ENCODE assay signal across 13 cellular contexts in genomic region chr7:44156453-44157010, GRCh38. TPM values are rescaled to one million over a fixed set of nuclear protein-coding genes. Genes with fewer than 3 reads are reported as not detected.
DNase-seq lines count a peak whose midpoint lies in the region; ATAC-seq and TF ChIP-seq lines count a peak whose summit lies in the region.
"Had no signal": no experiment of that assay in that cellular context is flagged by ENCODE, and none has a peak within 500 bp of the region (broad histone marks: within the 10 kb centered on the region; RNA-seq: fewer than 3 reads in every experiment).

No MANE protein-coding gene starts in this region.

- no peak for ATAC-seq in activated B cell treated with CpG ODN at 0.5 μM for 24 hours (ENCODE audit: low read depth)
- no peak for ATAC-seq in left lobe of liver
- ATAC-seq in sciatic nerve, result no peak
- ATAC-seq in HG02763 (IDR thresholded peaks at IDR 0.05; ENCODE audit: unreplicated experiment), result no peak

- POLR2A ChIA-PET in activated B cell treated with CpG ODN at 0.5 μM for 24 hours (lab: Charles Lee), result no interaction called here

- intact Hi-C loops in activated B cell treated with CpG ODN at 0.5 μM for 24 hours (cut with micrococcal nuclease) (no loop called here), sciatic nerve (cut with DNase I) (no loop called here)

- H3K36me3 Mint-ChIP-seq in activated B cell treated with CpG ODN at 0.5 μM for 24 hours (ENCODE audit: low read depth), result no peaks in the 10 kb centered on the region
- H3K36me3 Mint-ChIP-seq: CD4-positive, CD25-positive, alpha-beta regulatory T cell had no signal

- CTCF ChIA-PET in activated B cell treated with CpG ODN at 0.5 μM for 24 hours (lab: Charles Lee), result no interaction called here

- H3K4me3 Mint-ChIP-seq in activated B cell treated with CpG ODN at 0.5 μM for 24 hours, result no peak overlapping the region
- H3K4me3 Mint-ChIP-seq: CD4-positive, CD25-positive, alpha-beta regulatory T cell had no signal

- no peak overlapping the region for H3K27ac Mint-ChIP-seq in activated B cell treated with CpG ODN at 0.5 μM for 24 hours
- H3K27ac Mint-ChIP-seq: CD4-positive, CD25-positive, alpha-beta regulatory T cell had no signal

- DNase-seq in activated effector memory CD4-positive, alpha-beta T cell treated with anti-CD3 and anti-CD28 coated beads, Interleukin-2, amount 50 U/mL, for 16 hours, result peak; percentile 53
- no peak for DNase-seq in activated effector memory CD4-positive, alpha-beta T cell treated with Interleukin-2 at 50 U/mL for 16 hours
- DNase-seq in activated B cell treated with CpG ODN at 0.5 μM for 24 hours, result peak; percentile 6
- DNase-seq in left lobe of liver (ENCODE audit: low spot score), result peak; percentile 37
- DNase-seq in sciatic nerve (ENCODE audit: low spot score), result peak; percentile 30
- no peak for DNase-seq in HUDEP-2 (lab: John Stamatoyannopoulos, UW; ENCODE audit: unreplicated experiment in 76 of 76)
- DNase-seq: ACHN; CD4-positive, CD25-positive, alpha-beta regulatory T cell; DMS53; GF-D8 had no signal

- H3K9me3 Mint-ChIP-seq in activated B cell treated with CpG ODN at 0.5 μM for 24 hours, result no peaks in the 10 kb centered on the region

- no peaks in the 10 kb centered on the region for H3K4me1 Mint-ChIP-seq in activated B cell treated with CpG ODN at 0.5 μM for 24 hours
- H3K4me1 Mint-ChIP-seq: CD4-positive, CD25-positive, alpha-beta regulatory T cell had no signal

- H3K27me3 Mint-ChIP-seq in activated B cell treated with CpG ODN at 0.5 μM for 24 hours, result no peaks in the 10 kb centered on the region
- H3K27me3 Mint-ChIP-seq: CD4-positive, CD25-positive, alpha-beta regulatory T cell had no signal

- no peak for TF ChIP-seq CTCF in activated B cell treated with CpG ODN at 0.5 μM for 24 hours (IDR thresholded peaks at IDR 0.05)

RNA-seq across cellular contexts. Expression of gene MYL7, which starts 15.4 kb away (rescaled TPM):
- total RNA-seq in activated B cell treated with CpG ODN at 0.5 μM for 24 hours (not detected in 2 replicates), left lobe of liver (not detected), sciatic nerve (not detected)
- total RNA-seq: A172; CD4-positive, CD25-positive, alpha-beta regulatory T cell; H4 had no signal

RNA-seq across cellular contexts. Expression of gene GCK, which starts 32.7 kb away (rescaled TPM):
- total RNA-seq in activated B cell treated with CpG ODN at 0.5 μM for 24 hours (0.13 and 0.44 TPM in 2 replicates), left lobe of liver (1.7 TPM), sciatic nerve (1.9 TPM)
- total RNA-seq: A172; CD4-positive, CD25-positive, alpha-beta regulatory T cell; H4 had no signal

RNA-seq across cellular contexts. Expression of gene POLD2, which starts 33.2 kb away (rescaled TPM):
- total RNA-seq in activated B cell treated with CpG ODN at 0.5 μM for 24 hours (146 and 147 TPM in 2 replicates), left lobe of liver (78.3 TPM), sciatic nerve (67.0 TPM)

RNA-seq across cellular contexts. Expression of gene YKT6, which starts 44.2 kb away (rescaled TPM):
- 78.2 and 78.7 TPM in 2 replicates for total RNA-seq in activated B cell treated with CpG ODN at 0.5 μM for 24 hours
- 19.9 TPM for total RNA-seq in left lobe of liver
- total RNA-seq in sciatic nerve, result 51.2 TPM

RNA-seq across cellular contexts. Expression of gene AEBP1, which starts 52.4 kb away (rescaled TPM):
- total RNA-seq in activated B cell treated with CpG ODN at 0.5 μM for 24 hours (17.4 and 21.7 TPM in 2 replicates), left lobe of liver (9.4 TPM), sciatic nerve (236 TPM)
- total RNA-seq: A172 had no signal

Comparison
In these comparisons a context has a peak if more than half of its experiments do, and no peak if none do; other contexts are left out.
1. DNase-seq: peak in activated effector memory CD4-positive, alpha-beta T cell treated with anti-CD3 and anti-CD28 coated beads, Interleukin-2, amount 50 U/mL, for 16 hours (single experiment), activated B cell treated with CpG ODN at 0.5 μM for 24 hours (single experiment), left lobe of liver (single experiment) and sciatic nerve (single experiment); none in activated effector memory CD4-positive, alpha-beta T cell treated with Interleukin-2 at 50 U/mL for 16 hours (single experiment) and HUDEP-2 (0 of 76).